ENCODE assay signal across 33 cellular contexts in the genomic region with DNA sequence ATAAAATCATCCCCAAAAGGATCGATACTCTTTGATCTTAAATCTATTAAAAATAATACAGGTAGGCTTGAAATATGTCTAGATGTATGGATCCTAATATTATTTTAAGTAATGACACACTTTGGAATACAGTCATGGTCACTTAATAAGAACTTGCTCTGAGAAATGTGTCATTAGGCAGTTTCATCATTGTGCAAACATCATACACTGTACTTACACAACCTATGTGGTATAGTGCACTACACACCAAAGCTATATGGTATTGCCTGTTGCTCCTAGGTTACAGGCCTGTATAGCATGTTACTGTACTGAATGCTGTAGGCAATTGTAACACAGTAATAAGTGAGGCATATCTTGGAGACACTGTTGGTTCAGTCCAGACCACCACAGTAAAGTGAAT.
"Had no signal": no experiment of that assay in that cellular context is flagged by ENCODE, and none has a peak within 500 bp of the region (broad histone marks: within the 10 kb centered on the region; RNA-seq: fewer than 3 reads in every experiment).

No MANE protein-coding gene starts in this region.

- DNase-seq: activated CD4-positive, alpha-beta memory T cell treated with anti-CD3 and anti-CD28 coated beads for 36 hours; activated CD4-positive, alpha-beta T cell treated with anti-CD3 and anti-CD28 coated beads for 36 hours; activated CD4-positive, alpha-beta T cell treated with anti-CD3 and anti-CD28 coated beads, Interleukin-2, amount 10 ng/mL, durations not matched to agents 24 days and 14 days; activated CD4-positive, CD25-positive, alpha-beta regulatory T cell; activated CD4-positive, CD25-positive, alpha-beta regulatory T cell treated with anti-CD3 and anti-CD28 coated beads, Interleukin-2, amount 50 U/mL, for 72 hours; activated CD8-positive, alpha-beta memory T cell treated with anti-CD3 and anti-CD28 coated beads, Interleukin-2, amount 10 ng/mL, durations not matched to agents 7 days and 5 days; activated CD8-positive, alpha-beta memory T cell treated with anti-CD3 and anti-CD28 coated beads, Interleukin-2, amount 50 U/mL, for 4 hours; activated CD8-positive, alpha-beta T cell treated with anti-CD3 and anti-CD28 coated beads, Interleukin-2, amount 10 ng/mL, durations not matched to agents 7 days and 5 days; activated effector memory CD4-positive, alpha-beta T cell treated with anti-CD3 and anti-CD28 coated beads, Interleukin-2, amount 50 U/mL, for 16 hours; activated naive CD4-positive, alpha-beta T cell treated with anti-CD3 and anti-CD28 coated beads for 36 hours; activated naive CD8-positive, alpha-beta T cell treated with anti-CD3 and anti-CD28 coated beads for 36 hours; activated naive CD8-positive, alpha-beta T cell treated with anti-CD3 and anti-CD28 coated beads, Interleukin-2, amount 50 U/mL, for 24 hours; activated T-cell treated with anti-CD3 and anti-CD28 coated beads, Interleukin-2, amount 50 U/mL, for 1 hour; activated T-cell treated with anti-CD3 and anti-CD28 coated beads, Interleukin-2, amount 50 U/mL, for 48 hours; adrenal gland; amygdala; aorta; body of pancreas; central memory CD4-positive, alpha-beta T cell; cerebellar nuclear complex; colonic mucosa; dorsolateral prefrontal cortex; effector memory CD4-positive, alpha-beta T cell; endodermal cell; erythroblast; esophagus squamous epithelium; foreskin melanocyte; heart right ventricle; T-helper 17 cell; T1000 had no signal

- ATAC-seq: activated CD4-positive, alpha-beta T cell treated with anti-CD3 and anti-CD28 coated beads for 36 hours; activated CD8-positive, alpha-beta memory T cell treated with anti-CD3 and anti-CD28 coated beads, Interleukin-2, amount 10 ng/mL, durations not matched to agents 7 days and 5 days; activated CD8-positive, alpha-beta T cell treated with anti-CD3 and anti-CD28 coated beads, Interleukin-2, amount 10 ng/mL, durations not matched to agents 7 days and 5 days; activated naive CD8-positive, alpha-beta T cell treated with anti-CD3 and anti-CD28 coated beads, Interleukin-2, amount 50 U/mL, for 24 hours; body of pancreas; gastroesophageal sphincter; heart right ventricle; T-helper 17 cell had no signal

- H3K27me3 ChIP-seq: adrenal gland, body of pancreas, cardiac muscle cell, colonic mucosa, dorsolateral prefrontal cortex, esophagus squamous epithelium, gastroesophageal sphincter, heart right ventricle, hepatocyte had no signal

- H3K36me3 ChIP-seq: adrenal gland, cardiac muscle cell, colonic mucosa, esophagus squamous epithelium, gastroesophageal sphincter, heart right ventricle had no signal

- H3K4me3 ChIP-seq: adrenal gland, body of pancreas, cardiac muscle cell, colonic mucosa, dorsolateral prefrontal cortex, esophagus squamous epithelium, gastroesophageal sphincter, heart right ventricle, hepatocyte had no signal
